9 cellular contexts compared by ENCODE assay signal in the genomic region with DNA sequence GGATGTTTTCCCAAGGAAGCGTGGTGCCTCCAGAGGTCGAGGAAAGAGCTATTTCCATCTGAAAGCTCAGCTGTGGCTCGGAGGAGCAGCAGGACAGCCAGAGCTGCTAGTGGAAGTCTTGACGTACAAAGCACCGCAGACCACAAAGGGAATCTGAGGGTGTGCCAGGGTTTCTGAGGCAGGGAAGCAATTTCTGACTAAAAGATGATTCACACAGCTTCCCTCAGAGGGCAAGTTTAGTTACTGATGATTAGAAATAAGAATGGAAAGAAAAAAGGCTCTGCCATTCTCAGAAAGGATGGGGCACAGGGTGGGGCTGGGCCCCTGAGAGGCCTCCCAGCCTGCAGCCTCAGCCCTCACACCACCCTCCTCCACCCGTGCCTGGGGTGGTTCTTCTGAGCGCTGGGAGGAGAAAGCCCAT. TPM values are rescaled to one million over a fixed set of nuclear protein-coding genes. Genes with fewer than 3 reads are reported as not detected.
DNase-seq lines count a peak whose midpoint lies in the region; ATAC-seq and TF ChIP-seq lines count a peak whose summit lies in the region.
"Had no signal": no experiment of that assay in that cellular context is flagged by ENCODE, and none has a peak within 500 bp of the region (broad histone marks: within the 10 kb centered on the region; RNA-seq: fewer than 3 reads in every experiment).

No MANE protein-coding gene starts in this region.

- no peak overlapping the region for H3K4me3 ChIP-seq in hepatocyte
- H3K4me3 ChIP-seq in ascending aorta = no peak overlapping the region
- H3K4me3 ChIP-seq: sigmoid colon had no signal

- TF ChIP-seq CTCF in hepatocyte (IDR thresholded peaks at IDR 0.05; ENCODE audit: poor library complexity) = no peak
- TF ChIP-seq CTCF in ascending aorta (IDR thresholded peaks at IDR 0.05) = no peak

- no peak overlapping the region for H2AFZ ChIP-seq in hepatocyte

- no peak for DNase-seq in activated CD8-positive, alpha-beta memory T cell treated with anti-CD3 and anti-CD28 coated beads, Interleukin-2, amount 10 ng/mL, durations not matched to agents 7 days and 5 days
- no peak for DNase-seq in activated CD8-positive, alpha-beta memory T cell treated with anti-CD3 and anti-CD28 coated beads, Interleukin-2, amount 50 U/mL, for 4 hours
- peak; percentile 7 for DNase-seq in activated CD8-positive, alpha-beta memory T cell treated with anti-CD3 and anti-CD28 coated beads, Interleukin-2, amount 50 U/mL, for 24 hours (ENCODE audit: extremely low read depth)
- DNase-seq in hepatocyte (ENCODE audit: low spot score) (peak; percentile 38), ascending aorta (ENCODE audit: low spot score in 2 of 2) (no peak), cerebellar nuclear complex (lab: John Stamatoyannopoulos, UW) (no peak)
- no peak for DNase-seq in stimulated activated naive B cell treated with anti-CD40 and anti-IgM and Interleukin-4, amounts not matched to agents 10 μg/mL and 1 μg/mL and 100 μg/mL, for 72 hours
- DNase-seq: sigmoid colon had no signal

- CTCF ChIA-PET in activated CD8-positive, alpha-beta memory T cell treated with anti-CD3 and anti-CD28 coated beads, Interleukin-2, amount 10 ng/mL, durations not matched to agents 7 days and 5 days (lab: Charles Lee) = interaction anchor here (1.0 kb wide), 1 partner anchor 371 kb away, joined by 3 read pairs; no protein-coding TSS in a partner anchor

- H3K9me3 ChIP-seq in hepatocyte (ENCODE audit: low read depth) (no peaks in the 10 kb centered on the region), ascending aorta (no peaks in the 10 kb centered on the region)
- H3K9me3 ChIP-seq: sigmoid colon had no signal

- H3K27ac ChIP-seq in hepatocyte (no peak overlapping the region), ascending aorta (no peak overlapping the region)
- H3K27ac ChIP-seq: sigmoid colon had no signal

- no peak overlapping the region for H3K27ac Mint-ChIP-seq in activated CD8-positive, alpha-beta memory T cell treated with anti-CD3 and anti-CD28 coated beads, Interleukin-2, amount 10 ng/mL, durations not matched to agents 7 days and 5 days
- peak overlapping the region; percentile 16 for H3K27ac Mint-ChIP-seq in stimulated activated naive B cell treated with anti-CD40 and anti-IgM and Interleukin-4, amounts not matched to agents 10 μg/mL and 1 μg/mL and 100 μg/mL, for 72 hours

- no peaks in the 10 kb centered on the region for H4K20me1 ChIP-seq in hepatocyte (ENCODE audit: insufficient read depth, poor library complexity, severe bottlenecking)

- no peaks in the 10 kb centered on the region for H3K4me1 ChIP-seq in hepatocyte (ENCODE audit: insufficient read depth)
- H3K4me1 ChIP-seq in ascending aorta = no peaks in the 10 kb centered on the region
- H3K4me1 ChIP-seq: sigmoid colon had no signal

- no peaks in the 10 kb centered on the region for H3K79me2 ChIP-seq in hepatocyte

- no peak overlapping the region for H3K4me2 ChIP-seq in hepatocyte

- 55% methylated on average over 7 of the region's 7 CpGs for WGBS in hepatocyte (ENCODE audit: low lambda C conversion rate, missing lambda C conversion rate)

- peaks cover 7% of the 10 kb centered on the region for H3K27me3 Mint-ChIP-seq in activated CD8-positive, alpha-beta memory T cell treated with anti-CD3 and anti-CD28 coated beads, Interleukin-2, amount 10 ng/mL, durations not matched to agents 7 days and 5 days
- peaks cover 6 to 13% of the 10 kb centered on the region in 2 donors for H3K27me3 Mint-ChIP-seq in stimulated activated naive B cell treated with anti-CD40 and anti-IgM and Interleukin-4, amounts not matched to agents 10 μg/mL and 1 μg/mL and 100 μg/mL, for 72 hours

- H3K36me3 ChIP-seq in hepatocyte (replicated peaks; ENCODE audit: insufficient read depth, low read depth) (no peaks in the 10 kb centered on the region), ascending aorta (no peaks in the 10 kb centered on the region)
- H3K36me3 ChIP-seq: sigmoid colon had no signal

- ATAC-seq in activated CD8-positive, alpha-beta memory T cell treated with anti-CD3 and anti-CD28 coated beads, Interleukin-2, amount 10 ng/mL, durations not matched to agents 7 days and 5 days = peak; percentile 49
- ATAC-seq in stimulated activated naive B cell treated with anti-CD40 and anti-IgM and Interleukin-4, amounts not matched to agents 10 μg/mL and 1 μg/mL and 100 μg/mL, for 72 hours (replicated peaks) = peak; percentile 27 to 32
- ATAC-seq in HG03342 (IDR thresholded peaks at IDR 0.05; ENCODE audit: unreplicated experiment) = no peak

- H3K4me3 Mint-ChIP-seq in activated CD8-positive, alpha-beta memory T cell treated with anti-CD3 and anti-CD28 coated beads, Interleukin-2, amount 10 ng/mL, durations not matched to agents 7 days and 5 days = no peak overlapping the region
- H3K4me3 Mint-ChIP-seq in stimulated activated naive B cell treated with anti-CD40 and anti-IgM and Interleukin-4, amounts not matched to agents 10 μg/mL and 1 μg/mL and 100 μg/mL, for 72 hours = no peak overlapping the region

- H3K4me1 Mint-ChIP-seq in activated CD8-positive, alpha-beta memory T cell treated with anti-CD3 and anti-CD28 coated beads, Interleukin-2, amount 10 ng/mL, durations not matched to agents 7 days and 5 days = peaks cover 13% of the 10 kb centered on the region
- H3K4me1 Mint-ChIP-seq in stimulated activated naive B cell treated with anti-CD40 and anti-IgM and Interleukin-4, amounts not matched to agents 10 μg/mL and 1 μg/mL and 100 μg/mL, for 72 hours = peaks cover 7 to 14% of the 10 kb centered on the region in 2 donors

- H3K9me2 ChIP-seq in hepatocyte (replicated peaks; ENCODE audit: insufficient read depth) = no peaks in the 10 kb centered on the region

- intact Hi-C loops in ascending aorta (cut with DNase I) = no loop called here

- H3K36me3 Mint-ChIP-seq in activated CD8-positive, alpha-beta memory T cell treated with anti-CD3 and anti-CD28 coated beads, Interleukin-2, amount 10 ng/mL, durations not matched to agents 7 days and 5 days = no peaks in the 10 kb centered on the region
- peaks cover 0 to 3% of the 10 kb centered on the region in 2 donors for H3K36me3 Mint-ChIP-seq in stimulated activated naive B cell treated with anti-CD40 and anti-IgM and Interleukin-4, amounts not matched to agents 10 μg/mL and 1 μg/mL and 100 μg/mL, for 72 hours

- H3K27me3 ChIP-seq in hepatocyte (no peaks in the 10 kb centered on the region), ascending aorta (no peaks in the 10 kb centered on the region)
- H3K27me3 ChIP-seq: sigmoid colon had no signal

- peaks cover 4% of the 10 kb centered on the region for H3K9me3 Mint-ChIP-seq in activated CD8-positive, alpha-beta memory T cell treated with anti-CD3 and anti-CD28 coated beads, Interleukin-2, amount 10 ng/mL, durations not matched to agents 7 days and 5 days (ENCODE audit: low read depth)
- peaks cover 1 to 3% of the 10 kb centered on the region in 2 donors for H3K9me3 Mint-ChIP-seq in stimulated activated naive B cell treated with anti-CD40 and anti-IgM and Interleukin-4, amounts not matched to agents 10 μg/mL and 1 μg/mL and 100 μg/mL, for 72 hours

RNA-seq across cellular contexts. Expression of gene SEC13, which starts 45.8 kb away (rescaled TPM):
- total RNA-seq in activated CD8-positive, alpha-beta memory T cell treated with anti-CD3 and anti-CD28 coated beads, Interleukin-2, amount 10 ng/mL, durations not matched to agents 7 days and 5 days = 100 to 1,000 TPM in 1 of 2 experiments, 10 to 100 TPM in 1; 87.2 to 101 TPM
- total RNA-seq in hepatocyte (159 and 187 TPM in 2 replicates), ascending aorta (63.0 TPM)
- 310 and 317 TPM in 2 replicates for polyA plus RNA-seq in hepatocyte

Comparison
In these comparisons a context has a peak if more than half of its experiments do, and no peak if none do; other contexts are left out.
1. DNase-seq: peak in activated CD8-positive, alpha-beta memory T cell treated with anti-CD3 and anti-CD28 coated beads, Interleukin-2, amount 50 U/mL, for 24 hours (single experiment) and hepatocyte (single experiment); none in activated CD8-positive, alpha-beta memory T cell treated with anti-CD3 and anti-CD28 coated beads, Interleukin-2, amount 10 ng/mL, durations not matched to agents 7 days and 5 days (single experiment), activated CD8-positive, alpha-beta memory T cell treated with anti-CD3 and anti-CD28 coated beads, Interleukin-2, amount 50 U/mL, for 4 hours (single experiment), stimulated activated naive B cell treated with anti-CD40 and anti-IgM and Interleukin-4, amounts not matched to agents 10 μg/mL and 1 μg/mL and 100 μg/mL, for 72 hours (single experiment), ascending aorta (0 of 2) and cerebellar nuclear complex (0 of 2).